ENCODE assay signal across 8 cellular contexts in genomic region chr2:65432227-65433190, GRCh38.
DNase-seq lines count a peak whose midpoint lies in the region; ATAC-seq and TF ChIP-seq lines count a peak whose summit lies in the region.

TSS of gene SPRED2 (minus strand) at chr2:65432599. CDS start at chr2:65431987, 612 bp downstream.

- H3K4me3 Mint-ChIP-seq in T-helper 2 cell treated with Interferon-gamma antibody and Interleukin-4, amounts not matched to agents 5 μg/mL and 100 μg/mL, for 36 hours: peak within 1 kb of the TSS; percentile 92

- H3K4me1 Mint-ChIP-seq in T-helper 2 cell treated with Interferon-gamma antibody and Interleukin-4, amounts not matched to agents 5 μg/mL and 100 μg/mL, for 36 hours (ENCODE audit: low read depth): peaks cover 12% of the 10 kb centered on the region

- in situ Hi-C loops in astrocyte of the spinal cord (cut with HindIII; ENCODE audit: low sequenced_read_pairs): no loop called here

- H3K9me3 Mint-ChIP-seq in T-helper 2 cell treated with Interferon-gamma antibody and Interleukin-4, amounts not matched to agents 5 μg/mL and 100 μg/mL, for 36 hours: no peaks in the 10 kb centered on the region

- ATAC-seq in HG02798 (IDR thresholded peaks at IDR 0.05; ENCODE audit: poor library complexity, unreplicated experiment) (peak; percentile 30), HG02571 (IDR thresholded peaks at IDR 0.05; ENCODE audit: unreplicated experiment) (no peak)

- peak; percentile 86 for DNase-seq in GM04503 (ENCODE audit: low read depth)
- DNase-seq in NCI-H187 (lab: John Stamatoyannopoulos, UW): peak; percentile 62 to 82
- DNase-seq in T-helper 2 cell treated with Interferon-gamma antibody and Interleukin-4, amounts not matched to agents 5 μg/mL and 100 μg/mL, for 36 hours (ENCODE audit: low spot score): peak; percentile 75
- peak; percentile 98 for DNase-seq in astrocyte of the spinal cord (ENCODE audit: low read depth, low spot score)
- peak; percentile 83 for DNase-seq in hepatic stellate cell (ENCODE audit: low spot score)
- peak; percentile 90 for DNase-seq in putamen (ENCODE audit: low spot score)

- no peak for TF ChIP-seq CTCF in astrocyte of the spinal cord (IDR thresholded peaks at IDR 0.05; ENCODE audit: low read depth, low read length)

- H3K36me3 Mint-ChIP-seq in T-helper 2 cell treated with Interferon-gamma antibody and Interleukin-4, amounts not matched to agents 5 μg/mL and 100 μg/mL, for 36 hours (ENCODE audit: low read depth): no peaks in the 10 kb centered on the region

- H3K27ac Mint-ChIP-seq in T-helper 2 cell treated with Interferon-gamma antibody and Interleukin-4, amounts not matched to agents 5 μg/mL and 100 μg/mL, for 36 hours: peak within 1 kb of the TSS; percentile 85

- peak within 1 kb of the TSS; percentile 91 for H3K4me3 ChIP-seq in astrocyte of the spinal cord (ENCODE audit: low read depth, low read length)

- peaks cover 64% of the 10 kb centered on the region for H3K27me3 Mint-ChIP-seq in T-helper 2 cell treated with Interferon-gamma antibody and Interleukin-4, amounts not matched to agents 5 μg/mL and 100 μg/mL, for 36 hours (ENCODE audit: low read depth)
